Comparison of ENCODE assay signal across 28 cellular contexts in the genomic region with DNA sequence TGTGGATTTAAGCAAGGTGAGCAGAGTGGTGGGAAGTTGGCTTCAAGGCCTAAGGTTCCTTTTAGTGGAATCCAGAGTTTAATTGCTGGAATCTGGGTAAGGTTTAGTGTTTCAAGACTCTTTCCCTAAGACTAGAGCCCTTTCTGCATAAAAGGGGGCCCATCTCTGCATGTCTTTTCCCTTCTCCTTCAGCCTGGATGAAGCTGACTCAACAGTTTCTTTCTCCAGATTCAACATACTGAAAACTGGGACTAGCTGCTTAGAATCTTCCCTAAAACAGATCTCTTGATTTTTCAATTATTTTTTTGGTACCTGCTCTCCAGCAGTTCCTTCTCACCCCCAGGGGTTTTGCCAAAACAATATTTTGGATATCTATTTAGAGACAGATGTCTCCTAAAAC.
"Had no signal": no experiment of that assay in that cellular context is flagged by ENCODE, and none has a peak within 500 bp of the region (broad histone marks: within the 10 kb centered on the region; RNA-seq: fewer than 3 reads in every experiment).

No MANE protein-coding gene starts in this region.

- H3K4me2 ChIP-seq: neural progenitor cell, smooth muscle cell had no signal

- H3K27ac ChIP-seq: neural progenitor cell, ovary, parathyroid adenoma, psoas muscle, skin epidermis, spleen, thoracic aorta, thyroid gland, tibial nerve, upper lobe of left lung, vagina had no signal

- FAIRE-seq: urothelium cell line had no signal

- H3K9ac ChIP-seq: neural progenitor cell, parathyroid adenoma had no signal

- H3K36me3 ChIP-seq: neural progenitor cell, ovary, thoracic aorta, thyroid gland, tibial nerve, upper lobe of left lung, vagina had no signal

- DNase-seq: natural killer cell; occipital lobe; ovary; posterior cingulate gyrus; psoas muscle; right cardiac atrium; spleen; stimulated activated CD4-positive, alpha-beta T cell treated with anti-CD3 and anti-CD28 coated beads, Interleukin-12 subunit alpha, Interleukin-12 subunit beta, amount 100 ng/mL, for 4 hours; stimulated activated CD4-positive, alpha-beta T cell treated with anti-CD3 and anti-CD28 coated beads, Interleukin-1b, Interleukin-23, amount 100 ng/mL, for 48 hours; stimulated activated CD4-positive, alpha-beta T cell treated with anti-CD3 and anti-CD28 coated beads, Interleukin-4, amount 100 ng/mL, for 1 hour; stimulated activated CD4-positive, alpha-beta T cell treated with anti-CD3 and anti-CD28 coated beads, Interleukin-4, amount 100 ng/mL, for 4 hours; stimulated activated CD8-positive, alpha-beta memory T cell treated with anti-CD3 and anti-CD28 coated beads, Interleukin-4, amount 100 ng/mL, for 48 hours; stimulated activated naive CD4-positive, alpha-beta T cell; stimulated activated naive CD8-positive, alpha-beta T cell treated with anti-CD3 and anti-CD28 coated beads, Interleukin-15, amount 100 ng/mL, for 72 hours; stimulated activated naive CD8-positive, alpha-beta T cell treated with anti-CD3 and anti-CD28 coated beads, Interleukin-15, Interleukin-2, amounts not matched to agents 100 U/mL and 50 U/mL, for 24 hours; thyroid gland; trophoblast cell; upper lobe of left lung had no signal

- H2AFZ ChIP-seq: neural progenitor cell, parathyroid adenoma had no signal

- H3K4me1 ChIP-seq: parathyroid adenoma, psoas muscle, spleen, thyroid gland, tibial nerve, upper lobe of left lung, vagina had no signal

- H3K27me3 ChIP-seq: neural progenitor cell, ovary, spleen, thyroid gland, tibial nerve, upper lobe of left lung, vagina had no signal

- H3K79me2 ChIP-seq: parathyroid adenoma had no signal

- H3K9me3 ChIP-seq: ovary, psoas muscle, spleen, thoracic aorta, thyroid gland, tibial nerve, upper lobe of left lung, vagina had no signal

- H3K4me3 ChIP-seq: neural progenitor cell, ovary, psoas muscle, skin epidermis, smooth muscle cell, spleen, thoracic aorta, thyroid gland, tibial nerve, upper lobe of left lung, vagina had no signal

- ATAC-seq: natural killer cell; psoas muscle; right cardiac atrium; sciatic nerve; stimulated activated memory B cell treated with anti-CD40 and anti-IgM and Interleukin-4, amounts not matched to agents 10 μg/mL and 1 μg/mL and 100 μg/mL, for 72 hours; stimulated activated naive CD8-positive, alpha-beta T cell treated with anti-CD3 and anti-CD28 coated beads, Interleukin-15, amount 100 ng/mL, for 72 hours; stimulated activated naive CD8-positive, alpha-beta T cell treated with anti-CD3 and anti-CD28 coated beads, Interleukin-15, Interleukin-2, amounts not matched to agents 100 U/mL and 50 U/mL, for 24 hours had no signal
